Comparison of ENCODE assay signal across 8 cellular contexts in genomic region chr3:23811919-23812318, GRCh38. TPM values are rescaled to one million over a fixed set of nuclear protein-coding genes. Genes with fewer than 3 reads are reported as not detected.
A peak's percentile ranks its signal among the peaks of the same experiment; 100 is the strongest.
DNase-seq lines count a peak whose midpoint lies in the region; ATAC-seq lines count a peak whose summit lies in the region.

No MANE protein-coding gene starts in this region.

- peaks cover 0 to under 1% (median 0%) of the 10 kb centered on the region in 3 donors for H3K9me3 Mint-ChIP-seq in IgD-negative memory B cell

- no peaks in the 10 kb centered on the region for H3K36me3 ChIP-seq in mucosa of stomach (ENCODE audit: control insufficient read depth, insufficient read depth, low read length)

- in situ Hi-C loops in ACHN (cut with HindIII; ENCODE audit: low pct_ligation_motif_present, low pct_unique_long_range_greater_than_20kb, low sequenced_read_pairs), result no loop called here

- H3K9me3 ChIP-seq in mucosa of stomach (ENCODE audit: control insufficient read depth, low read length), result no peaks in the 10 kb centered on the region

- H3K4me3 Mint-ChIP-seq in IgD-negative memory B cell, result peak overlapping the region; percentile 92 to 98 (median 96)

- H3K36me3 Mint-ChIP-seq in IgD-negative memory B cell, result no peaks in the 10 kb centered on the region

- no peak overlapping the region for H3K4me3 ChIP-seq in mucosa of stomach (ENCODE audit: low read length)

- peaks cover 51 to 58% (median 53%) of the 10 kb centered on the region in 3 donors for H3K4me1 Mint-ChIP-seq in IgD-negative memory B cell

- H3K27ac Mint-ChIP-seq in IgD-negative memory B cell, result peak overlapping the region; percentile 5 to 85 (median 83)

- no peaks in the 10 kb centered on the region for H3K27me3 ChIP-seq in mucosa of stomach (ENCODE audit: control insufficient read depth, insufficient read depth, low read length)

- H3K27me3 Mint-ChIP-seq in IgD-negative memory B cell, result no peaks in the 10 kb centered on the region

- DNase-seq in NCI-H187 treated with DMSO at 0.1 percent for 48 hours (lab: John Stamatoyannopoulos, UW) (no peak), ACHN (no peak), kidney tubule cell (ENCODE audit: low spot score) (no peak), NCI-H774 (lab: John Stamatoyannopoulos, UW) (no peak)

- ATAC-seq in GM18520 (IDR thresholded peaks at IDR 0.05; ENCODE audit: unreplicated experiment) (peak; percentile 68), GM21825 (IDR thresholded peaks at IDR 0.05; ENCODE audit: unreplicated experiment) (peak; percentile 42)

- H3K9ac ChIP-seq in mucosa of stomach (ENCODE audit: low read length), result peak overlapping the region; percentile 91

- peaks cover 12% of the 10 kb centered on the region for H3K4me1 ChIP-seq in mucosa of stomach (ENCODE audit: control insufficient read depth, insufficient read depth, low read length)

RNA-seq across cellular contexts. Expression of gene UBE2E1, which starts 6.2 kb away (rescaled TPM):
- 17.0 TPM for polyA plus RNA-seq in IgD-negative memory B cell
